ENCODE assay signal across 8 cellular contexts in genomic region chr14:24296341-24297157, GRCh38. TPM values are rescaled to one million over a fixed set of nuclear protein-coding genes. Genes with fewer than 3 reads are reported as not detected.
A peak's percentile ranks its signal among the peaks of the same experiment; 100 is the strongest.
DNase-seq lines count a peak whose midpoint lies in the region; ATAC-seq and TF ChIP-seq lines count a peak whose summit lies in the region.

No MANE protein-coding gene starts in this region.

- no peaks in the 10 kb centered on the region for H3K27me3 ChIP-seq in CD4-positive, CD25-positive, alpha-beta regulatory T cell (ENCODE audit: control insufficient read depth, insufficient read depth, low read length)
- no peaks in the 10 kb centered on the region for H3K27me3 ChIP-seq in HL-60 (ENCODE audit: insufficient read depth, poor library complexity, severe bottlenecking)
- no peaks in the 10 kb centered on the region for H3K27me3 ChIP-seq in OCI-LY3 (ENCODE audit: low read depth, low read length)
- no peaks in the 10 kb centered on the region for H3K27me3 ChIP-seq in esophagus muscularis mucosa
- H3K27me3 ChIP-seq in neural cell (ENCODE audit: insufficient read depth, low read depth, low read length), result no peaks in the 10 kb centered on the region

- H3K9ac ChIP-seq in OCI-LY3 (ENCODE audit: low read length), result no peak overlapping the region
- no peak overlapping the region for H3K9ac ChIP-seq in neural cell (ENCODE audit: low read length)

- H3K9me3 ChIP-seq in CD4-positive, CD25-positive, alpha-beta regulatory T cell (ENCODE audit: control insufficient read depth in 2 of 2, low read length in 2 of 2), result no peaks in the 10 kb centered on the region
- H3K9me3 ChIP-seq in OCI-LY3 (ENCODE audit: insufficient read depth, low read length) (no peaks in the 10 kb centered on the region), esophagus muscularis mucosa (no peaks in the 10 kb centered on the region), neural cell (ENCODE audit: low read length) (no peaks in the 10 kb centered on the region)

- H3K9me3 Mint-ChIP-seq in CD4-positive, CD25-positive, alpha-beta regulatory T cell, result no peaks in the 10 kb centered on the region

- H3F3A ChIP-seq in neural cell (ENCODE audit: insufficient read depth, low read length, poor library complexity, severe bottlenecking), result no peaks in the 10 kb centered on the region

- no peaks in the 10 kb centered on the region for H3K9me2 ChIP-seq in neural cell (ENCODE audit: insufficient read depth, low read length)

- peak overlapping the region; percentile 69 to 93 (median 92) for H3K27ac Mint-ChIP-seq in CD4-positive, CD25-positive, alpha-beta regulatory T cell

- DNase-seq in CD4-positive, CD25-positive, alpha-beta regulatory T cell, result peak; percentile 55 to 84 (median 78)
- DNase-seq in HL-60 (ENCODE audit: low read depth in 1 of 2, low spot score in 1 of 2) (peak; percentile 63 to 66), esophagus muscularis mucosa (ENCODE audit: extremely low spot score) (no peak), superior temporal gyrus (ENCODE audit: extremely low spot score) (peak; percentile 82)
- DNase-seq in activated T-cell treated with anti-CD3 and anti-CD28 coated beads, Interleukin-2, amount 50 U/mL, for 1 hour, result peak; percentile 68

- H2AFZ ChIP-seq in OCI-LY3 (ENCODE audit: low read depth, low read length) (no peak overlapping the region), neural cell (ENCODE audit: low read depth, low read length) (no peak overlapping the region)

- peaks cover 31% of the 10 kb centered on the region for H3K4me1 ChIP-seq in CD4-positive, CD25-positive, alpha-beta regulatory T cell (ENCODE audit: control insufficient read depth, insufficient read depth, low read length, poor library complexity, severe bottlenecking)
- H3K4me1 ChIP-seq in OCI-LY3 (ENCODE audit: low read length), result peaks cover 33% of the 10 kb centered on the region
- H3K4me1 ChIP-seq in esophagus muscularis mucosa, result peaks cover 19 to 46% (median 32%) of the 10 kb centered on the region in 4 donors

- peak overlapping the region; percentile 0 for H3K4me3 ChIP-seq in CD4-positive, CD25-positive, alpha-beta regulatory T cell (ENCODE audit: low read depth, low read length)
- H3K4me3 ChIP-seq in HL-60 (replicated peaks; ENCODE audit: insufficient read depth, low read length), result no peak overlapping the region
- H3K4me3 ChIP-seq in OCI-LY3 (ENCODE audit: low read length), result no peak overlapping the region
- no peak overlapping the region for H3K4me3 ChIP-seq in esophagus muscularis mucosa
- no peak overlapping the region for H3K4me3 ChIP-seq in neural cell (ENCODE audit: low read length)

- TF ChIP-seq CTCF in HL-60 (IDR thresholded peaks at IDR 0.05; ENCODE audit: insufficient read depth, low read length) (peak; percentile 70), OCI-LY3 (IDR thresholded peaks at IDR 0.05; ENCODE audit: low read depth, low read length) (peak; percentile 90), esophagus muscularis mucosa (IDR thresholded peaks at IDR 0.05) (peak; percentile 51 to 68 (median 68)), neural cell (IDR thresholded peaks at IDR 0.05; ENCODE audit: poor library complexity, severe bottlenecking) (peak; percentile 87)

- H3K36me3 ChIP-seq in CD4-positive, CD25-positive, alpha-beta regulatory T cell (ENCODE audit: control insufficient read depth, insufficient read depth, low read length), result peaks cover 32% of the 10 kb centered on the region
- peaks cover 13% of the 10 kb centered on the region for H3K36me3 ChIP-seq in OCI-LY3 (replicated peaks; ENCODE audit: low read depth, low read length)
- peaks cover 25 to 51% (median 35%) of the 10 kb centered on the region in 4 donors for H3K36me3 ChIP-seq in esophagus muscularis mucosa
- no peaks in the 10 kb centered on the region for H3K36me3 ChIP-seq in neural cell (ENCODE audit: insufficient read depth, low read length)

- H3K27me3 Mint-ChIP-seq in CD4-positive, CD25-positive, alpha-beta regulatory T cell, result no peaks in the 10 kb centered on the region

- H3K4me1 Mint-ChIP-seq in CD4-positive, CD25-positive, alpha-beta regulatory T cell, result peaks cover 22 to 50% (median 35%) of the 10 kb centered on the region in 4 donors

- peaks cover 19% of the 10 kb centered on the region for H3K79me2 ChIP-seq in OCI-LY3 (ENCODE audit: low read length)
- no peaks in the 10 kb centered on the region for H3K79me2 ChIP-seq in neural cell (replicated peaks; ENCODE audit: insufficient read depth, low read length)

- intact Hi-C loops in esophagus muscularis mucosa (cut with DNase I), result no loop called here

- peak; percentile 86 for TF ChIP-seq RAD21 in neural cell (conservative IDR thresholded peaks at IDR 0.05)

- peak overlapping the region; percentile 44 for H3K4me2 ChIP-seq in OCI-LY3 (ENCODE audit: low read length)
- H3K4me2 ChIP-seq in neural cell (ENCODE audit: low read length), result no peak overlapping the region

- TF ChIP-seq EP300 in esophagus muscularis mucosa (IDR thresholded peaks at IDR 0.05) (no peak), neural cell (conservative IDR thresholded peaks at IDR 0.05; ENCODE audit: poor library complexity, severe bottlenecking) (no peak)

- WGBS in esophagus muscularis mucosa, result 64% methylated on average over 12 of the region's 12 CpGs

- peak; percentile 63 to 70 for ATAC-seq in CD4-positive, CD25-positive, alpha-beta regulatory T cell (ENCODE audit: low read depth in 2 of 2)
- peak; percentile 44 for ATAC-seq in GM19324 (IDR thresholded peaks at IDR 0.05; ENCODE audit: low FRiP score, unreplicated experiment)

- peaks cover 29% of the 10 kb centered on the region for H3K36me3 Mint-ChIP-seq in CD4-positive, CD25-positive, alpha-beta regulatory T cell

- no peak for TF ChIP-seq POLR2A in esophagus muscularis mucosa (IDR thresholded peaks at IDR 0.05; ENCODE audit: low read depth)

- peak overlapping the region in 3 of 4 donors; percentile 39 to 86 (median 65) for H3K4me3 Mint-ChIP-seq in CD4-positive, CD25-positive, alpha-beta regulatory T cell

- peak overlapping the region; percentile 84 for H3K27ac ChIP-seq in CD4-positive, CD25-positive, alpha-beta regulatory T cell (ENCODE audit: insufficient read depth, low read length, poor library complexity, severe bottlenecking)
- H3K27ac ChIP-seq in HL-60 (replicated peaks) (no peak overlapping the region), OCI-LY3 (ENCODE audit: low read length) (no peak overlapping the region), esophagus muscularis mucosa (replicated peaks in 1 of 4) (peak overlapping the region in 1 of 4 donors; percentile 56), neural cell (ENCODE audit: low read length) (no peak overlapping the region)

- H4K20me1 ChIP-seq in OCI-LY3 (ENCODE audit: insufficient read depth, low read length), result peaks cover 4% of the 10 kb centered on the region; the same call in 1 of the 2 replicates
- H4K20me1 ChIP-seq in neural cell (ENCODE audit: insufficient read depth), result no peaks in the 10 kb centered on the region

TF ChIP-seq in neural cell, 6 proteins besides CTCF, POLR2A, EP300 and RAD21:
- TF ChIP-seq SMC3 (conservative IDR thresholded peaks at IDR 0.05; ENCODE audit: poor library complexity) (peak; percentile 91), POLR2AphosphoS5 (IDR thresholded peaks at IDR 0.05) (no peak)

RNA-seq across cellular contexts. Expression of gene DHRS1, which starts 3.0 kb away (rescaled TPM):
- total RNA-seq in CD4-positive, CD25-positive, alpha-beta regulatory T cell, result 41.2 TPM
- 10 to 100 TPM; 21.7 to 48.5 (median 31.9) TPM for polyA plus RNA-seq in CD4-positive, CD25-positive, alpha-beta regulatory T cell
- total RNA-seq in esophagus muscularis mucosa, result 10 to 100 TPM; 13.9 to 22.4 (median 19.2) TPM
- polyA plus RNA-seq in neural cell, result 5.5 and 6.9 TPM in 2 replicates
- 3.4 and 6.5 TPM in 2 replicates for polyA minus RNA-seq in neural cell

RNA-seq across cellular contexts. Expression of gene NOP9, which starts 3.1 kb away (rescaled TPM):
- total RNA-seq in CD4-positive, CD25-positive, alpha-beta regulatory T cell, result 30.0 TPM
- polyA plus RNA-seq in CD4-positive, CD25-positive, alpha-beta regulatory T cell, result 1 to 10 TPM; 1.3 to 2.5 (median 1.8) TPM
- 10 to 100 TPM; 16.6 to 29.2 (median 21.6) TPM for total RNA-seq in esophagus muscularis mucosa
- 13.0 and 19.5 TPM in 2 replicates for polyA plus RNA-seq in neural cell
- polyA minus RNA-seq in neural cell, result 26.2 and 31.9 TPM in 2 replicates

RNA-seq across cellular contexts. Expression of gene CIDEB, which starts 11.2 kb away (rescaled TPM):
- total RNA-seq in CD4-positive, CD25-positive, alpha-beta regulatory T cell, result 13.2 TPM
- polyA plus RNA-seq in CD4-positive, CD25-positive, alpha-beta regulatory T cell, result 10 to 100 TPM in 2 of 4 donors, 1 to 10 TPM in 2; 8.9 to 13.6 (median 9.7) TPM
- total RNA-seq in esophagus muscularis mucosa, result 10 to 100 TPM in 1 of 4 donors, 1 to 10 TPM in 3; 6.6 to 12.5 (median 8.1) TPM
- polyA plus RNA-seq in neural cell, result not detected in 2 replicates
- polyA minus RNA-seq in neural cell, result not detected in 2 replicates

RNA-seq across cellular contexts. Expression of gene LTB4R2, which starts 13.4 kb away (rescaled TPM):
- total RNA-seq in CD4-positive, CD25-positive, alpha-beta regulatory T cell, result 18.1 TPM
- polyA plus RNA-seq in CD4-positive, CD25-positive, alpha-beta regulatory T cell, result 1 to 10 TPM in 3 of 4 donors, under 1 TPM in 1; 1.00 to 2.2 (median 1.7) TPM
- 1 to 10 TPM; 1.7 to 3.7 (median 2.4) TPM for total RNA-seq in esophagus muscularis mucosa
- polyA plus RNA-seq in neural cell, result 3.4 and 5.0 TPM in 2 replicates
- polyA minus RNA-seq in neural cell, result 6.4 and 8.8 TPM in 2 replicates

RNA-seq across cellular contexts. Expression of gene LTB4R, which starts 14.8 kb away (rescaled TPM):
- 17.5 TPM for total RNA-seq in CD4-positive, CD25-positive, alpha-beta regulatory T cell
- polyA plus RNA-seq in CD4-positive, CD25-positive, alpha-beta regulatory T cell, result 1 to 10 TPM; 3.5 to 7.8 (median 6.3) TPM
- 1 to 10 TPM in 3 of 4 donors, under 1 TPM in 1; 0.42 to 6.0 (median 2.9) TPM for total RNA-seq in esophagus muscularis mucosa
- polyA plus RNA-seq in neural cell, result 4.3 and 5.2 TPM in 2 replicates
- polyA minus RNA-seq in neural cell, result 2.2 and 3.5 TPM in 2 replicates
